18 cellular contexts compared by ENCODE assay signal in genomic region chr9:123796618-123797484, GRCh38.
A peak's percentile ranks its signal among the peaks of the same experiment; 100 is the strongest.
DNase-seq lines count a peak whose midpoint lies in the region; ATAC-seq and TF ChIP-seq lines count a peak whose summit lies in the region.
"Had no signal": no experiment of that assay in that cellular context is flagged by ENCODE, and none has a peak within 500 bp of the region (broad histone marks: within the 10 kb centered on the region; RNA-seq: fewer than 3 reads in every experiment).

No MANE protein-coding gene starts in this region.

- H3K9me3 Mint-ChIP-seq in activated naive CD4-positive, alpha-beta T cell treated with anti-CD3 and anti-CD28 coated beads, Interleukin-2, amount 10 ng/mL, durations not matched to agents 7 days and 5 days: no peaks in the 10 kb centered on the region
- H3K9me3 Mint-ChIP-seq in stimulated activated memory B cell treated with anti-CD40 and anti-IgM and Interleukin-4, amounts not matched to agents 10 μg/mL and 1 μg/mL and 100 μg/mL, for 72 hours: no peaks in the 10 kb centered on the region

- no peak for ATAC-seq in stimulated activated memory B cell treated with anti-CD40 and anti-IgM and Interleukin-4, amounts not matched to agents 10 μg/mL and 1 μg/mL and 100 μg/mL, for 72 hours
- ATAC-seq in upper lobe of left lung (ENCODE audit: low FRiP score in 2 of 2): no peak
- ATAC-seq in GM18907 (IDR thresholded peaks at IDR 0.05; ENCODE audit: unreplicated experiment): no peak
- ATAC-seq in GM18498 (IDR thresholded peaks at IDR 0.05; ENCODE audit: unreplicated experiment): no peak
- ATAC-seq: foreskin keratinocyte had no signal

- peak overlapping the region; percentile 3 for H3K4me3 Mint-ChIP-seq in activated naive CD4-positive, alpha-beta T cell treated with anti-CD3 and anti-CD28 coated beads, Interleukin-2, amount 10 ng/mL, durations not matched to agents 7 days and 5 days
- H3K4me3 Mint-ChIP-seq in stimulated activated memory B cell treated with anti-CD40 and anti-IgM and Interleukin-4, amounts not matched to agents 10 μg/mL and 1 μg/mL and 100 μg/mL, for 72 hours: peak overlapping the region; percentile 60

- peaks cover 14% of the 10 kb centered on the region for H3K4me1 Mint-ChIP-seq in activated naive CD4-positive, alpha-beta T cell treated with anti-CD3 and anti-CD28 coated beads, Interleukin-2, amount 10 ng/mL, durations not matched to agents 7 days and 5 days
- H3K4me1 Mint-ChIP-seq in stimulated activated memory B cell treated with anti-CD40 and anti-IgM and Interleukin-4, amounts not matched to agents 10 μg/mL and 1 μg/mL and 100 μg/mL, for 72 hours: peaks cover 12% of the 10 kb centered on the region

- TF ChIP-seq CTCF in upper lobe of left lung (IDR thresholded peaks at IDR 0.05): no peak

- no peak for DNase-seq in activated naive CD4-positive, alpha-beta T cell treated with anti-CD3 and anti-CD28 coated beads, Interleukin-2, amount 10 ng/mL, durations not matched to agents 7 days and 5 days
- DNase-seq in activated naive CD4-positive, alpha-beta T cell treated with anti-CD3 and anti-CD28 coated beads, Interleukin-2, amount 50 U/mL, for 16 hours: no peak
- DNase-seq in OCI-M1 (lab: John Stamatoyannopoulos, UW) (peak; percentile 61), fibroblast of peridontal ligament (ENCODE audit: extremely low read depth) (peak; percentile 18), upper lobe of left lung (no peak)
- DNase-seq: activated CD4-positive, alpha-beta T cell treated with anti-CD3 and anti-CD28 coated beads, Interleukin-2, amount 50 U/mL, for 4 hours; activated effector memory CD4-positive, alpha-beta T cell treated with anti-CD3 and anti-CD28 coated beads, Interleukin-2, amount 50 U/mL, for 16 hours; DMS153; effector memory CD4-positive, alpha-beta T cell; NCI-H69; ovary; RPMI8226; spleen had no signal

- CTCF ChIA-PET in activated naive CD4-positive, alpha-beta T cell treated with anti-CD3 and anti-CD28 coated beads, Interleukin-2, amount 10 ng/mL, durations not matched to agents 7 days and 5 days (lab: Charles Lee): no interaction called here

- no peak overlapping the region for H3K4me3 ChIP-seq in upper lobe of left lung
- H3K4me3 ChIP-seq: ovary had no signal

- no peak overlapping the region for H3K27ac Mint-ChIP-seq in activated naive CD4-positive, alpha-beta T cell treated with anti-CD3 and anti-CD28 coated beads, Interleukin-2, amount 10 ng/mL, durations not matched to agents 7 days and 5 days
- peak overlapping the region; percentile 41 for H3K27ac Mint-ChIP-seq in stimulated activated memory B cell treated with anti-CD40 and anti-IgM and Interleukin-4, amounts not matched to agents 10 μg/mL and 1 μg/mL and 100 μg/mL, for 72 hours

- H3K27me3 Mint-ChIP-seq in activated naive CD4-positive, alpha-beta T cell treated with anti-CD3 and anti-CD28 coated beads, Interleukin-2, amount 10 ng/mL, durations not matched to agents 7 days and 5 days: no peaks in the 10 kb centered on the region
- H3K27me3 Mint-ChIP-seq in stimulated activated memory B cell treated with anti-CD40 and anti-IgM and Interleukin-4, amounts not matched to agents 10 μg/mL and 1 μg/mL and 100 μg/mL, for 72 hours: no peaks in the 10 kb centered on the region

- H3K27ac ChIP-seq in upper lobe of left lung: no peak overlapping the region
- H3K27ac ChIP-seq: foreskin keratinocyte, KMS-11, ovary had no signal

- no peaks in the 10 kb centered on the region for H3K36me3 Mint-ChIP-seq in activated naive CD4-positive, alpha-beta T cell treated with anti-CD3 and anti-CD28 coated beads, Interleukin-2, amount 10 ng/mL, durations not matched to agents 7 days and 5 days
- H3K36me3 Mint-ChIP-seq in stimulated activated memory B cell treated with anti-CD40 and anti-IgM and Interleukin-4, amounts not matched to agents 10 μg/mL and 1 μg/mL and 100 μg/mL, for 72 hours: peaks cover 9% of the 10 kb centered on the region

- TF ChIP-seq EP300 in upper lobe of left lung (IDR thresholded peaks at IDR 0.05): no peak

- H3K9me3 ChIP-seq in upper lobe of left lung: no peaks in the 10 kb centered on the region
- H3K9me3 ChIP-seq: ovary, spleen had no signal

- H3K36me3 ChIP-seq in upper lobe of left lung: no peaks in the 10 kb centered on the region
- H3K36me3 ChIP-seq: ovary, spleen had no signal

- H3K4me1 ChIP-seq in upper lobe of left lung: no peaks in the 10 kb centered on the region
- H3K4me1 ChIP-seq: foreskin keratinocyte had no signal

- 52 to 68% methylated on average over 7 of the region's 7 CpGs for WGBS in upper lobe of left lung, 2 donors

- H3K27me3 ChIP-seq in upper lobe of left lung: no peaks in the 10 kb centered on the region
- H3K27me3 ChIP-seq: foreskin keratinocyte, ovary, spleen had no signal

- TF ChIP-seq POLR2A in upper lobe of left lung (IDR thresholded peaks at IDR 0.05): no peak

Comparison
In these comparisons a context has a peak if more than half of its experiments do, and no peak if none do; other contexts are left out.
1. DNase-seq: peak in OCI-M1 (single experiment) and fibroblast of peridontal ligament (single experiment); none in activated naive CD4-positive, alpha-beta T cell treated with anti-CD3 and anti-CD28 coated beads, Interleukin-2, amount 10 ng/mL, durations not matched to agents 7 days and 5 days (single experiment), activated naive CD4-positive, alpha-beta T cell treated with anti-CD3 and anti-CD28 coated beads, Interleukin-2, amount 50 U/mL, for 16 hours (single experiment) and upper lobe of left lung (0 of 2).